In the genomic region with DNA sequence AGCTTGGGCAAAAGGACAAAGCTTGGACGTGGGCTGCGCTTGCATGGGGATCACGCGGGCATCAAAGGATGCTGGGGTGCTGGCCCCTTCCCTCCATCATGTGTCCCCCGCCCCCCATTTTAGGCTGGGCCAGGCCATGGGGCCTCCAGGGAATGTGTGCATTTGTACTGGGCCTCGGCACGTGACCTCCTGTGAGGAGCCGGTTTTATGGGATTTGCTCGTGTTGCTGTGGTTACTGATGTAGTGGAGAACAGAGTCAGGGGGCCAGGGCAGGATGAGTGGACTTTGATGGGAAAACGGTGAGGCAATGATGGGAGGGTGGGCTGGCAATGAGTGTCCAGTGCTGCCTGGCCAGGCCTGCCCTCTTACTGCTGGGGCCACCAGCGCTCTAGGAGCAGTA, we compare ENCODE assay signal across 1 cellular context.
A peak's percentile ranks its signal among the peaks of the same experiment; 100 is the strongest.
TF ChIP-seq lines count a peak whose summit lies in the region.

No MANE protein-coding gene starts in this region.

TF ChIP-seq in K562, 482 proteins besides CTCF, POLR2A, EP300 and RAD21:
- TF ChIP-seq USF1 (CRISPR knock-in tag; IDR thresholded peaks at IDR 0.05) = peak; percentile 14; the same call in 1 of the 2 replicates
- TF ChIP-seq, protein P1, sequence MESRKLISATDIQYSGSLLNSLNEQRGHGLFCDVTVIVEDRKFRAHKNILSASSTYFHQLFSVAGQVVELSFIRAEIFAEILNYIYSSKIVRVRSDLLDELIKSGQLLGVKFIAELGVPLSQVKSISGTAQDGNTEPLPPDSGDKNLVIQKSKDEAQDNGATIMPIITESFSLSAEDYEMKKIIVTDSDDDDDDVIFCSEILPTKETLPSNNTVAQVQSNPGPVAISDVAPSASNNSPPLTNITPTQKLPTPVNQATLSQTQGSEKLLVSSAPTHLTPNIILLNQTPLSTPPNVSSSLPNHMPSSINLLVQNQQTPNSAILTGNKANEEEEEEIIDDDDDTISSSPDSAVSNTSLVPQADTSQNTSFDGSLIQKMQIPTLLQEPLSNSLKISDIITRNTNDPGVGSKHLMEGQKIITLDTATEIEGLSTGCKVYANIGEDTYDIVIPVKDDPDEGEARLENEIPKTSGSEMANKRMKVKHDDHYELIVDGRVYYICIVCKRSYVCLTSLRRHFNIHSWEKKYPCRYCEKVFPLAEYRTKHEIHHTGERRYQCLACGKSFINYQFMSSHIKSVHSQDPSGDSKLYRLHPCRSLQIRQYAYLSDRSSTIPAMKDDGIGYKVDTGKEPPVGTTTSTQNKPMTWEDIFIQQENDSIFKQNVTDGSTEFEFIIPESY (CRISPR knock-in tag; IDR thresholded peaks at IDR 0.05) = no peak
- peak; percentile 52; the same call in 1 of the 2 replicates for TF ChIP-seq USF2 (CRISPR knock-in tag; IDR thresholded peaks at IDR 0.05)
